In the genomic region with DNA sequence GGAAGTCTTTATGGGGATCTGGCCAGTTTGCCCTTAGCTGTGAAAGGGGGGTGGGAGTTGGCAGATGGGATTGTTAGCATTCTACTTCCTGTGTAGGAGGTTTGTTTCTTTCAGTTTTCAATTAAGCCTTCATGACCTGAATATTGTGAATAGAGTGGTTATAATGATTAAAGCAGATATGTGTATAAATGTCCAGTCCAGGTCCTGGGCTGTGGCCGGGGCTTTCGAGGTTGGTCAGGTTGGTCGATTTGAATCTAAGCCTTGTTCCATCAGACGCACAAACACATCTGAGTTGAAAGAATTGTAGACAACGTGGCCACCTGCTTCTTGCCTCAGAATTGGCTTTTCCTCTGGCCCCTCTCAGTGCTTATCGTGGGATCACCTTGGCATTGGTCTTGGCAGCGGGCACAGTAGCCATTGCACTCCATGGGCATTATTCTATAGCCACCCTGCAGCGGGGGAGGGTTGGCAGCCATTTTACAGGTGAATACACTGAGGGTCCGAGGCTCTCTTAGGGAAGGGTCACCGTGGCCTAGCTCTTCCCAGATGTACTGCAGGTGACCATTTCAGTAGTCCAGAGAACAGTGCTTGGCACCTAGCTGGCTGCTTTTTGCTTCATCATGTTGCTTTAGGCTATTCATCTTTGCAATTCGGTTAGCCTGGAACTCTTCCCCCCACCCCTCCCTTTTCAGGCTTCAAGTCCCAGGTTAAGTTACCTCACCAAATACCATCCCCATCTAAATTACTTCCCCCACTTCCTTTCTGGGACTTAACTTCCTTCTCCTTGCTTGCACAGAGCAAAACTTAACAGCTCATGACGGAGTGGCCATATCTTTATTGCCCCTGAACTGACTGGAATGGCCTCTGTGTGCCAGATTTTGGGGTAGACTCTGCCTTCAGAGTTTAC, we compare ENCODE assay signal across 8 cellular contexts. TPM values are rescaled to one million over a fixed set of nuclear protein-coding genes. Genes with fewer than 3 reads are reported as not detected.
DNase-seq lines count a peak whose midpoint lies in the region; ATAC-seq and TF ChIP-seq lines count a peak whose summit lies in the region.

No MANE protein-coding gene starts in this region.

- no peaks in the 10 kb centered on the region for H3K9me3 Mint-ChIP-seq in effector memory CD8-positive, alpha-beta T cell
- H3K9me3 Mint-ChIP-seq in neural crest cell = no peaks in the 10 kb centered on the region

- peak overlapping the region; percentile 94 for H3K4me3 ChIP-seq in AG04449 (ENCODE audit: low read depth, low read length)

- TF ChIP-seq CTCF in AG04449 (IDR thresholded peaks at IDR 0.05; ENCODE audit: insufficient read depth, low read length, missing control alignments) = no peak
- no peak for TF ChIP-seq CTCF in neural crest cell (conservative IDR thresholded peaks at IDR 0.05)

- peaks cover 37 to 55% of the 10 kb centered on the region in 2 donors for H3K4me1 Mint-ChIP-seq in effector memory CD8-positive, alpha-beta T cell (ENCODE audit: low read depth in 2 of 2)
- peaks cover 49% of the 10 kb centered on the region for H3K4me1 Mint-ChIP-seq in neural crest cell

- DNase-seq in AG04449 (ENCODE audit: low read depth, low spot score) (no peak), OCI-M1 (lab: John Stamatoyannopoulos, UW) (peak; percentile 33), neural crest cell (ENCODE audit: low read depth, low spot score) (no peak), NCI-H1694 treated with DMSO at 0.1 percent for 48 hours (lab: John Stamatoyannopoulos, UW) (no peak), medulla oblongata (ENCODE audit: extremely low spot score) (no peak), UCSD-AML1 (lab: John Stamatoyannopoulos, UW; ENCODE audit: unreplicated experiment) (no peak)
- DNase-seq in effector memory CD8-positive, alpha-beta T cell = no peak

- CTCF ChIA-PET in AG04449 (lab: Yijun Ruan, JAX) = interaction anchor here (0.6 to 1.8 kb wide), 16 partner anchors 9 to 327 kb away, joined by 3 to 9 read pairs (median 4); no protein-coding TSS in a partner anchor

- H3K27me3 Mint-ChIP-seq in effector memory CD8-positive, alpha-beta T cell = no peaks in the 10 kb centered on the region
- no peaks in the 10 kb centered on the region for H3K27me3 Mint-ChIP-seq in neural crest cell (ENCODE audit: low read depth)

- peak overlapping the region; percentile 94 to 97 for H3K4me3 Mint-ChIP-seq in effector memory CD8-positive, alpha-beta T cell
- H3K4me3 Mint-ChIP-seq in neural crest cell = peak overlapping the region; percentile 98

- POLR2A ChIA-PET in AG04449 (lab: Yijun Ruan, JAX) = interaction anchor here (1.8 kb wide), 1 partner anchor 12 kb away, joined by 5 read pairs; no protein-coding TSS in a partner anchor

- ATAC-seq in GM19023 (IDR thresholded peaks at IDR 0.05; ENCODE audit: unreplicated experiment) = peak; percentile 11
- peak; percentile 5 for ATAC-seq in effector memory CD8-positive, alpha-beta T cell (replicated peaks)

- H3K27ac Mint-ChIP-seq in effector memory CD8-positive, alpha-beta T cell = peak overlapping the region; percentile 95 to 96
- no peak overlapping the region for H3K27ac Mint-ChIP-seq in neural crest cell (ENCODE audit: unreplicated experiment)

- H3K36me3 Mint-ChIP-seq in effector memory CD8-positive, alpha-beta T cell (ENCODE audit: insufficient read depth) = peaks cover 47% of the 10 kb centered on the region
- H3K36me3 Mint-ChIP-seq in neural crest cell (ENCODE audit: low read depth) = peaks cover 3% of the 10 kb centered on the region

RNA-seq across cellular contexts. Expression of gene RNF114, which starts 1.1 kb away (rescaled TPM):
- 53.0 and 59.0 TPM in 2 replicates for total RNA-seq in neural crest cell

RNA-seq across cellular contexts. Expression of gene SPATA2, which starts 21.9 kb away (rescaled TPM):
- 10.3 and 10.5 TPM in 2 replicates for total RNA-seq in neural crest cell

RNA-seq across cellular contexts. Expression of gene SNAI1, which starts 45.5 kb away (rescaled TPM):
- total RNA-seq in neural crest cell = 12.5 and 12.9 TPM in 2 replicates
